19 cellular contexts compared by ENCODE assay signal in genomic region chr1:151546006-151546925, GRCh38. TPM values are rescaled to one million over a fixed set of nuclear protein-coding genes. Genes with fewer than 3 reads are reported as not detected.
DNase-seq lines count a peak whose midpoint lies in the region; ATAC-seq and TF ChIP-seq lines count a peak whose summit lies in the region.
"Had no signal": no experiment of that assay in that cellular context is flagged by ENCODE, and none has a peak within 500 bp of the region (broad histone marks: within the 10 kb centered on the region; RNA-seq: fewer than 3 reads in every experiment).

No MANE protein-coding gene starts in this region.

- H3K4me1 ChIP-seq in SK-N-SH (ENCODE audit: control insufficient read depth in 1 of 2, insufficient read depth in 2 of 2, low read depth in 1 of 2, low read length in 1 of 2) (peaks cover 17 to 48% of the 10 kb centered on the region in 2 experiments; a peak in 3 of 4 replicates), breast epithelium (peaks cover 0 to 7% of the 10 kb centered on the region in 2 donors), mesendoderm (ENCODE audit: control insufficient read depth, low read depth, low read length) (peaks cover 21% of the 10 kb centered on the region), transverse colon (peaks cover 9 to 58% (median 47%) of the 10 kb centered on the region in 4 donors)

- TF ChIP-seq RAD21 in SK-N-SH (IDR thresholded peaks at IDR 0.05; ENCODE audit: low read length) = no peak

- H2BK15ac ChIP-seq in mesendoderm (replicated peaks; ENCODE audit: low read depth) = no peak overlapping the region

- peaks cover 6% of the 10 kb centered on the region for H3K79me1 ChIP-seq in mesendoderm (ENCODE audit: low read length)

- WGBS in SK-N-SH (ENCODE audit: low lambda C conversion rate) = 77% methylated on average over 4 of the region's 4 CpGs
- no CpG with 5 or more reads among the region's 4 CpGs for WGBS in mesendoderm (ENCODE audit: extremely low coverage, insufficient coverage, low lambda C conversion rate)
- WGBS in transverse colon (ENCODE audit: low coverage in 1 of 2), 2 donors = 88 to 92% methylated on average over 4 of the region's 4 CpGs

- in situ Hi-C loops in transverse colon (cut with MboI; ENCODE audit: low pct_ligation_motif_present in 1 of 4, low pct_unique_long_range_greater_than_20kb in 1 of 4, low sequenced_read_pairs in 3 of 4) = no loop called here

- H3K23ac ChIP-seq in mesendoderm (ENCODE audit: low read length) = no peak overlapping the region

- POLR2A ChIA-PET in SK-N-SH (lab: Yijun Ruan, JAX) = no interaction called here

- H3K36me3 Mint-ChIP-seq in activated naive CD4-positive, alpha-beta T cell treated with anti-CD3 and anti-CD28 coated beads for 36 hours (ENCODE audit: low read depth) = no peaks in the 10 kb centered on the region
- H3K36me3 Mint-ChIP-seq: immature natural killer cell had no signal

- DNase-seq in SK-N-SH = no peak
- DNase-seq in breast epithelium (ENCODE audit: low spot score in 2 of 2) = no peak
- DNase-seq in mesendoderm = peak; percentile 86
- DNase-seq in transverse colon = no peak
- no peak for DNase-seq in activated naive CD4-positive, alpha-beta T cell treated with anti-CD3 and anti-CD28 coated beads for 36 hours
- DNase-seq in NCI-H146 (lab: John Stamatoyannopoulos, UW) = no peak
- DNase-seq: activated CD4-positive, CD25-positive, alpha-beta regulatory T cell treated with anti-CD3 and anti-CD28 coated beads, Interleukin-2, amount 50 U/mL, for 72 hours; activated CD8-positive, alpha-beta memory T cell treated with anti-CD3 and anti-CD28 coated beads, Interleukin-2, amount 50 U/mL, for 48 hours; GDM1; immature natural killer cell; NCI-H1930; occipital lobe had no signal

- H3K18ac ChIP-seq in mesendoderm (ENCODE audit: low read length) = no peak overlapping the region

- no peaks in the 10 kb centered on the region for H3K27me3 ChIP-seq in SK-N-SH (ENCODE audit: insufficient read depth)
- H3K27me3 ChIP-seq in breast epithelium = no peaks in the 10 kb centered on the region
- no peaks in the 10 kb centered on the region for H3K27me3 ChIP-seq in mesendoderm (ENCODE audit: insufficient read depth, low read length, poor library complexity)
- no peaks in the 10 kb centered on the region for H3K27me3 ChIP-seq in transverse colon
- H3K27me3 ChIP-seq: gastrocnemius medialis, Peyer's patch had no signal

- CTCF ChIA-PET in SK-N-SH (lab: Yijun Ruan, JAX) = interaction anchor here (0.8 to 1.5 kb wide), 3 partner anchors 11 to 48 kb away, joined by 3 to 6 read pairs (median 4); no protein-coding TSS in a partner anchor
- CTCF ChIA-PET in activated naive CD4-positive, alpha-beta T cell treated with anti-CD3 and anti-CD28 coated beads for 36 hours (lab: Charles Lee) = no interaction called here

- H3F3A ChIP-seq in SK-N-SH (replicated peaks; ENCODE audit: insufficient read depth) = peaks cover 47% of the 10 kb centered on the region

- no peak overlapping the region for H2BK120ac ChIP-seq in mesendoderm (ENCODE audit: low read depth, low read length)

- H2AK5ac ChIP-seq in mesendoderm (ENCODE audit: low read length) = no peak overlapping the region

- H2BK5ac ChIP-seq in mesendoderm (ENCODE audit: low read length) = no peak overlapping the region

- H3K27me3 Mint-ChIP-seq in activated naive CD4-positive, alpha-beta T cell treated with anti-CD3 and anti-CD28 coated beads for 36 hours (ENCODE audit: low read depth) = peaks cover 3% of the 10 kb centered on the region

- H3K9me3 ChIP-seq in SK-N-SH (no peaks in the 10 kb centered on the region), breast epithelium (no peaks in the 10 kb centered on the region), transverse colon (no peaks in the 10 kb centered on the region)
- H3K9me3 ChIP-seq: gastrocnemius medialis, Peyer's patch had no signal

- TF ChIP-seq CTCF in SK-N-SH (IDR thresholded peaks at IDR 0.05) (no peak), breast epithelium (IDR thresholded peaks at IDR 0.05) (no peak), transverse colon (IDR thresholded peaks at IDR 0.05) (no peak)

- no peak overlapping the region for H2AFZ ChIP-seq in SK-N-SH (ENCODE audit: low read depth)

- no peaks in the 10 kb centered on the region for H3K9me2 ChIP-seq in SK-N-SH

- no peak overlapping the region for H3K4me3 ChIP-seq in SK-N-SH (ENCODE audit: low read depth in 2 of 2, low read length in 1 of 2)
- no peak overlapping the region for H3K4me3 ChIP-seq in breast epithelium
- no peak overlapping the region for H3K4me3 ChIP-seq in mesendoderm (ENCODE audit: low read length)
- no peak overlapping the region for H3K4me3 ChIP-seq in transverse colon
- H3K4me3 ChIP-seq: gastrocnemius medialis, Peyer's patch had no signal

- H3K79me2 ChIP-seq in SK-N-SH (ENCODE audit: insufficient read depth) (peaks cover 92% of the 10 kb centered on the region), mesendoderm (ENCODE audit: control insufficient read depth, insufficient read depth, low read length) (peaks cover 16% of the 10 kb centered on the region)

- H4K20me1 ChIP-seq in SK-N-SH (ENCODE audit: insufficient read depth) = peaks cover 16% of the 10 kb centered on the region; the same call in 1 of the 2 replicates

- intact Hi-C loops in breast epithelium (cut with DNase I; ENCODE audit: low total_unique reads) (no loop called here), transverse colon (cut with DNase I; ENCODE audit: low total_unique reads) (loop anchor here (10.0 kb wide), 1 partner anchor 101 kb away; no protein-coding TSS in a partner anchor)
- intact Hi-C loops in activated naive CD4-positive, alpha-beta T cell treated with anti-CD3 and anti-CD28 coated beads for 36 hours (cut with micrococcal nuclease) = no loop called here

- H4K5ac ChIP-seq in mesendoderm (ENCODE audit: low read length) = no peak overlapping the region

- no peaks in the 10 kb centered on the region for H3K9me3 Mint-ChIP-seq in activated naive CD4-positive, alpha-beta T cell treated with anti-CD3 and anti-CD28 coated beads for 36 hours
- H3K9me3 Mint-ChIP-seq: immature natural killer cell; T-helper 1 cell treated with Interleukin-12 subunit alpha and Interleukin-12 subunit beta and Interleukin-4 antibody, amounts not matched to agents 30 μg/mL and 1 μg/mL, for 36 hours had no signal

- no peak overlapping the region for H3K56ac ChIP-seq in mesendoderm (ENCODE audit: low read length)

- ATAC-seq in SK-N-SH treated with all-trans-retinoic acid at 6 μM for 48 hours = no peak
- ATAC-seq in HG02678 (IDR thresholded peaks at IDR 0.05; ENCODE audit: unreplicated experiment) = no peak

- H3K9ac ChIP-seq in SK-N-SH (peak overlapping the region; percentile 9; the same call in 1 of the 2 replicates), mesendoderm (ENCODE audit: low read length) (no peak overlapping the region)

- H3K4me2 ChIP-seq in SK-N-SH (peak overlapping the region; percentile 74; the same call in 1 of the 2 replicates), mesendoderm (ENCODE audit: low read length) (no peak overlapping the region)

- TF ChIP-seq EP300 in SK-N-SH (IDR thresholded peaks at IDR 0.05; ENCODE audit: borderline replicate concordance in 1 of 2, low read depth in 1 of 2, low read length in 1 of 2) = no peak
- TF ChIP-seq EP300 in transverse colon (IDR thresholded peaks at IDR 0.05; ENCODE audit: low read depth) = no peak

- H4K8ac ChIP-seq in mesendoderm (ENCODE audit: low read depth, low read length) = no peak overlapping the region

- H3K36me3 ChIP-seq in SK-N-SH (replicated peaks in 1 of 2; ENCODE audit: control insufficient read depth in 1 of 2, insufficient read depth in 2 of 2, low read length in 1 of 2) (no peaks in the 10 kb centered on the region), breast epithelium (no peaks in the 10 kb centered on the region), mesendoderm (ENCODE audit: control insufficient read depth, insufficient read depth, low read length) (no peaks in the 10 kb centered on the region), transverse colon (no peaks in the 10 kb centered on the region)
- H3K36me3 ChIP-seq: gastrocnemius medialis, Peyer's patch had no signal

- H3K4me3 Mint-ChIP-seq in activated naive CD4-positive, alpha-beta T cell treated with anti-CD3 and anti-CD28 coated beads for 36 hours = no peak overlapping the region
- H3K4me3 Mint-ChIP-seq: activated naive CD8-positive, alpha-beta T cell; immature natural killer cell; T-helper 1 cell treated with Interleukin-12 subunit alpha and Interleukin-12 subunit beta and Interleukin-4 antibody, amounts not matched to agents 30 μg/mL and 1 μg/mL, for 36 hours had no signal

- H3K4ac ChIP-seq in mesendoderm (ENCODE audit: low read depth, low read length) = no peak overlapping the region

- peak overlapping the region; percentile 29 to 73; a peak in 3 of 4 replicates for H3K27ac ChIP-seq in SK-N-SH (ENCODE audit: low read depth in 2 of 2, low read length in 1 of 2)
- peak overlapping the region; percentile 79 to 87 for H3K27ac ChIP-seq in breast epithelium
- no peak overlapping the region for H3K27ac ChIP-seq in mesendoderm (ENCODE audit: low read depth, low read length)
- peak overlapping the region; percentile 80 to 88 (median 85) for H3K27ac ChIP-seq in transverse colon
- H3K27ac ChIP-seq: 22Rv1 had no signal

- peaks cover 9% of the 10 kb centered on the region for H3K4me1 Mint-ChIP-seq in activated naive CD4-positive, alpha-beta T cell treated with anti-CD3 and anti-CD28 coated beads for 36 hours (ENCODE audit: low read depth)

- TF ChIP-seq POLR2A in breast epithelium (IDR thresholded peaks at IDR 0.05) (no peak), transverse colon (IDR thresholded peaks at IDR 0.05) (no peak)

- no peak overlapping the region for H3K27ac Mint-ChIP-seq in activated naive CD4-positive, alpha-beta T cell treated with anti-CD3 and anti-CD28 coated beads for 36 hours
- H3K27ac Mint-ChIP-seq: activated naive CD8-positive, alpha-beta T cell; immature natural killer cell; T-helper 1 cell treated with Interleukin-12 subunit alpha and Interleukin-12 subunit beta and Interleukin-4 antibody, amounts not matched to agents 30 μg/mL and 1 μg/mL, for 36 hours had no signal

RNA-seq across cellular contexts. Expression of gene TUFT1, which starts 6.2 kb away (rescaled TPM):
- polyA plus RNA-seq in SK-N-SH (2012; rRNA removed) = 20.6 and 27.9 TPM in 2 replicates
- polyA plus RNA-seq in SK-N-SH (2012; cell fraction: cytosol; rRNA removed) = 21.1 and 22.1 TPM in 2 replicates
- 28.8 and 43.7 TPM in 2 replicates for polyA plus RNA-seq in SK-N-SH (2012; cell fraction: nucleus; rRNA removed)
- total RNA-seq in breast epithelium (10 to 100 TPM in 2 of 3 donors, 1 to 10 TPM in 1; 7.2 to 21.2 (median 13.4) TPM), transverse colon (10 to 100 TPM; 22.8 to 65.5 (median 30.8) TPM)
- polyA plus RNA-seq in mesendoderm (2013, experiment 1 of 2) = 16.9 TPM
- polyA plus RNA-seq in mesendoderm (2013, experiment 2 of 2) = 17.1 TPM
- total RNA-seq in activated naive CD4-positive, alpha-beta T cell treated with anti-CD3 and anti-CD28 coated beads for 36 hours = 1 to 10 TPM; 2.3 to 2.8 TPM

RNA-seq across cellular contexts. Expression of gene CGN, which starts 35.1 kb away (rescaled TPM):
- 0.36 and 0.44 TPM in 2 replicates for polyA plus RNA-seq in SK-N-SH (2012; rRNA removed)
- 0.12 and 0.64 TPM in 2 replicates for polyA plus RNA-seq in SK-N-SH (2012; cell fraction: cytosol; rRNA removed)
- 1.4 and 1.5 TPM in 2 replicates for polyA plus RNA-seq in SK-N-SH (2012; cell fraction: nucleus; rRNA removed)
- total RNA-seq in breast epithelium (10 to 100 TPM in 2 of 3 donors, under 1 TPM in 1; 0.16 to 28.1 (median 13.4) TPM), transverse colon (100 to 1,000 TPM; 123 to 351 (median 172) TPM)
- 26.5 TPM for polyA plus RNA-seq in mesendoderm (2013, experiment 1 of 2)
- 26.5 TPM for polyA plus RNA-seq in mesendoderm (2013, experiment 2 of 2)
- 1 to 10 TPM in 1 of 2 experiments, under 1 TPM in 1; 0.62 to 1.5 TPM for total RNA-seq in activated naive CD4-positive, alpha-beta T cell treated with anti-CD3 and anti-CD28 coated beads for 36 hours

Comparison
In these comparisons a context has a peak if more than half of its experiments do, and no peak if none do; other contexts are left out.
1. RNA of gene CGN, which starts 35.1 kb away (total RNA-seq): 123 to 351 TPM in transverse colon; 0.16 to 28.1 TPM in breast epithelium and 0.62 to 1.5 TPM in activated naive CD4-positive, alpha-beta T cell treated with anti-CD3 and anti-CD28 coated beads for 36 hours; every median in the first group is over 4 times any median in the second.